8 cellular contexts compared by ENCODE assay signal in genomic region chr14:61477845-61478438, GRCh38.
DNase-seq lines count a peak whose midpoint lies in the region; ATAC-seq and TF ChIP-seq lines count a peak whose summit lies in the region.

No MANE protein-coding gene starts in this region.

- peaks cover 62% of the 10 kb centered on the region for H3K36me3 Mint-ChIP-seq in activated CD4-positive, alpha-beta memory T cell treated with anti-CD3 and anti-CD28 coated beads, Interleukin-2, amount 10 ng/mL, durations not matched to agents 7 days and 5 days (ENCODE audit: low read depth)

- POLR2A ChIA-PET in activated CD4-positive, alpha-beta memory T cell treated with anti-CD3 and anti-CD28 coated beads, Interleukin-2, amount 10 ng/mL, durations not matched to agents 7 days and 5 days (lab: Charles Lee): interaction anchor here (0.6 to 8.6 kb wide), 25 partner anchors 11 to 253 kb away, joined by 3 to 80 read pairs (median 4); partner anchors contain the start of genes HIF1A and PRKCH

- H3K4me1 ChIP-seq in cardiac muscle cell (ENCODE audit: low read depth) (peaks cover 40% of the 10 kb centered on the region), smooth muscle cell (ENCODE audit: low read depth) (peaks cover 14% of the 10 kb centered on the region)

- H3K27me3 ChIP-seq in cardiac muscle cell (no peaks in the 10 kb centered on the region), smooth muscle cell (ENCODE audit: low read depth) (no peaks in the 10 kb centered on the region)

- no peaks in the 10 kb centered on the region for H4K20me1 ChIP-seq in smooth muscle cell (ENCODE audit: low read depth)

- no peak for ATAC-seq in HG02642 (IDR thresholded peaks at IDR 0.05; ENCODE audit: poor library complexity, unreplicated experiment)

- H3K36me3 ChIP-seq in cardiac muscle cell (no peaks in the 10 kb centered on the region), smooth muscle cell (ENCODE audit: low read depth) (no peaks in the 10 kb centered on the region)

- H3K27ac Mint-ChIP-seq in activated CD4-positive, alpha-beta memory T cell treated with anti-CD3 and anti-CD28 coated beads, Interleukin-2, amount 10 ng/mL, durations not matched to agents 7 days and 5 days: peak overlapping the region; percentile 89

- CTCF ChIA-PET in activated CD4-positive, alpha-beta memory T cell treated with anti-CD3 and anti-CD28 coated beads, Interleukin-2, amount 10 ng/mL, durations not matched to agents 7 days and 5 days (lab: Charles Lee): interaction anchor here (0.5 to 7.2 kb wide), 12 partner anchors 15 to 359 kb away, joined by 3 to 37 read pairs (median 4); no protein-coding TSS in a partner anchor

- no peaks in the 10 kb centered on the region for H3K9me3 Mint-ChIP-seq in activated CD4-positive, alpha-beta memory T cell treated with anti-CD3 and anti-CD28 coated beads, Interleukin-2, amount 10 ng/mL, durations not matched to agents 7 days and 5 days

- no peaks in the 10 kb centered on the region for H3F3A ChIP-seq in smooth muscle cell (ENCODE audit: low read depth)

- no peak overlapping the region for H2AFZ ChIP-seq in smooth muscle cell (ENCODE audit: low read depth)

- WGBS in smooth muscle cell (ENCODE audit: low lambda C conversion rate): 90% methylated on average over 7 of the region's 7 CpGs

- no peaks in the 10 kb centered on the region for H3K79me2 ChIP-seq in smooth muscle cell (ENCODE audit: low read depth)

- H3K27ac ChIP-seq in cardiac muscle cell (no peak overlapping the region), smooth muscle cell (ENCODE audit: low read depth) (peak overlapping the region; percentile 79)

- no peaks in the 10 kb centered on the region for H3K27me3 Mint-ChIP-seq in activated CD4-positive, alpha-beta memory T cell treated with anti-CD3 and anti-CD28 coated beads, Interleukin-2, amount 10 ng/mL, durations not matched to agents 7 days and 5 days

- peak; percentile 16 for DNase-seq in stimulated activated naive CD4-positive, alpha-beta T cell treated with Interleukin-2 at 50 U/mL for 16 hours (lab: John Stamatoyannopoulos, UW)
- DNase-seq in stimulated activated naive CD4-positive, alpha-beta T cell (lab: John Stamatoyannopoulos, UW): no peak
- DNase-seq in activated CD4-positive, alpha-beta memory T cell treated with anti-CD3 and anti-CD28 coated beads, Interleukin-2, amount 10 ng/mL, durations not matched to agents 7 days and 5 days: peak; percentile 45
- peak in 1 of 2 donors; percentile 86 for DNase-seq in cardiac muscle cell (ENCODE audit: low read depth in 1 of 2, low spot score in 1 of 2)
- DNase-seq in smooth muscle cell (lab: John Stamatoyannopoulos, UW; ENCODE audit: unreplicated experiment): no peak
- DNase-seq in activated CD4-positive, CD25-positive, alpha-beta regulatory T cell treated with anti-CD3 and anti-CD28 coated beads, Interleukin-2, amount 50 U/mL, for 72 hours: no peak
- no peak for DNase-seq in GM19238 (ENCODE audit: insufficient read length, low spot score)

- H3K4me3 ChIP-seq in cardiac muscle cell: no peak overlapping the region
- no peak overlapping the region for H3K4me3 ChIP-seq in smooth muscle cell

- TF ChIP-seq CTCF in cardiac muscle cell (IDR thresholded peaks at IDR 0.05; ENCODE audit: low read depth, low read length) (peak; percentile 17), smooth muscle cell (IDR thresholded peaks at IDR 0.05; ENCODE audit: borderline replicate concordance, insufficient read depth, poor library complexity, severe bottlenecking) (no peak)

- H3K4me3 Mint-ChIP-seq in activated CD4-positive, alpha-beta memory T cell treated with anti-CD3 and anti-CD28 coated beads, Interleukin-2, amount 10 ng/mL, durations not matched to agents 7 days and 5 days: peak overlapping the region; percentile 70

- H3K9me3 ChIP-seq in cardiac muscle cell (ENCODE audit: low read depth) (no peaks in the 10 kb centered on the region), smooth muscle cell (replicated peaks; ENCODE audit: low read depth) (no peaks in the 10 kb centered on the region)

- H3K9ac ChIP-seq in smooth muscle cell (ENCODE audit: low read depth): no peak overlapping the region

- H3K4me1 Mint-ChIP-seq in activated CD4-positive, alpha-beta memory T cell treated with anti-CD3 and anti-CD28 coated beads, Interleukin-2, amount 10 ng/mL, durations not matched to agents 7 days and 5 days: peaks cover 89% of the 10 kb centered on the region

- H3K4me2 ChIP-seq in smooth muscle cell: no peak overlapping the region

Comparison
In these comparisons a context has a peak if more than half of its experiments do, and no peak if none do; other contexts are left out.
1. DNase-seq: peak in stimulated activated naive CD4-positive, alpha-beta T cell treated with Interleukin-2 at 50 U/mL for 16 hours (single experiment) and activated CD4-positive, alpha-beta memory T cell treated with anti-CD3 and anti-CD28 coated beads, Interleukin-2, amount 10 ng/mL, durations not matched to agents 7 days and 5 days (single experiment); none in stimulated activated naive CD4-positive, alpha-beta T cell (0 of 6), smooth muscle cell (single experiment), activated CD4-positive, CD25-positive, alpha-beta regulatory T cell treated with anti-CD3 and anti-CD28 coated beads, Interleukin-2, amount 50 U/mL, for 72 hours (single experiment) and GM19238 (single experiment).